In genomic region chr11:131656179-131656838, GRCh38 we compare ENCODE assay signal across 15 cellular contexts.
"Had no signal": no experiment of that assay in that cellular context is flagged by ENCODE, and none has a peak within 500 bp of the region (broad histone marks: within the 10 kb centered on the region; RNA-seq: fewer than 3 reads in every experiment).

No MANE protein-coding gene starts in this region.

- H3K4me2 ChIP-seq: SK-N-SH had no signal

- H3K27me3 ChIP-seq: body of pancreas, foreskin keratinocyte had no signal

- H3K27ac ChIP-seq: body of pancreas, esophagus squamous epithelium, foreskin keratinocyte, heart right ventricle, lower lobe of right lung, psoas muscle, spleen had no signal

- ATAC-seq: body of pancreas; foreskin keratinocyte; heart right ventricle; psoas muscle; sciatic nerve; stimulated activated memory B cell treated with anti-CD40 and anti-IgM and Interleukin-4, amounts not matched to agents 10 μg/mL and 1 μg/mL and 100 μg/mL, for 72 hours had no signal

- H3K36me3 ChIP-seq: esophagus squamous epithelium, heart right ventricle, lower lobe of right lung, spleen had no signal

- H3K4me3 ChIP-seq: body of pancreas, esophagus squamous epithelium, heart right ventricle, lower lobe of right lung, psoas muscle, spleen had no signal

- H3K9me3 ChIP-seq: body of pancreas, esophagus squamous epithelium, heart right ventricle, lower lobe of right lung, psoas muscle, SK-N-SH, spleen had no signal

- H3K4me1 ChIP-seq: body of pancreas, esophagus squamous epithelium, foreskin keratinocyte, heart right ventricle, lower lobe of right lung, psoas muscle, spleen had no signal

- DNase-seq: activated CD4-positive, alpha-beta T cell treated with anti-CD3 and anti-CD28 coated beads, Interleukin-2, amount 50 U/mL, for 1 hour; body of pancreas; esophagus squamous epithelium; foreskin keratinocyte; heart right ventricle; lower lobe of right lung; midbrain; occipital lobe; psoas muscle; SK-N-SH; spleen; stimulated activated CD4-positive, alpha-beta T cell treated with anti-CD3 and anti-CD28 coated beads, Interleukin-1b, Interleukin-23, amount 100 ng/mL, for 48 hours; trophoblast cell had no signal

- H3K9ac ChIP-seq: SK-N-SH had no signal
